In the genomic region with DNA sequence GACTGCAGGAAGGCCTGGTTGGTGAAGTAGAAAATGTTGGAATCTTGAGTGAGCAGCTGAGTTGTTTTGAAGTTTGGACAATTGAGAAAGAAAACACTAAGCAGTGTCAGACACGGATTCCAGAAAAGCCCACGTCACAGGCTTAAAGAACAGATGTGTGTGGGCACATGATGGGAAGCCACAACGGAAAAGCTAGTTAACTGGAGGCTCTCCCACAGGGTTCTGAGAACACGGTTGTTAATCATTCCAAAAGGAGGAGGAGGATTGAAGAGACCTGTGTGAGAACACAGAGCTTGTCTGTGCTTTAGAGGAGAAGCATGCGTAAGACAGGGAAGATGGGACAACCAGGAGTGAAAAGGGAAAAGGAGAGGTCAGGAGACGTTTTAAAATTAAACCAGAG, we compare ENCODE assay signal across 17 cellular contexts. TPM values are rescaled to one million over a fixed set of nuclear protein-coding genes. Genes with fewer than 3 reads are reported as not detected.
A peak's percentile ranks its signal among the peaks of the same experiment; 100 is the strongest.
DNase-seq lines count a peak whose midpoint lies in the region; ATAC-seq and TF ChIP-seq lines count a peak whose summit lies in the region.
"Had no signal": no experiment of that assay in that cellular context is flagged by ENCODE, and none has a peak within 500 bp of the region (broad histone marks: within the 10 kb centered on the region; RNA-seq: fewer than 3 reads in every experiment).

No MANE protein-coding gene starts in this region.

- ATAC-seq in WTC11, result no peak
- no peak for ATAC-seq in HG03159 (IDR thresholded peaks at IDR 0.05; ENCODE audit: unreplicated experiment)
- no peak for ATAC-seq in natural killer cell treated with Interleukin-12 subunit alpha and Interleukin-12 subunit beta and Interleukin-15 and Interleukin-18, amount 100 ng/mL, for 72 hours
- ATAC-seq: naive thymus-derived CD4-positive, alpha-beta T cell had no signal

- no peaks in the 10 kb centered on the region for H3K4me1 Mint-ChIP-seq in WTC11
- peaks cover 16% of the 10 kb centered on the region for H3K4me1 Mint-ChIP-seq in T-helper 2 cell treated with Interferon-gamma antibody and Interleukin-4, amounts not matched to agents 5 μg/mL and 100 μg/mL, for 36 hours (ENCODE audit: low read depth)
- H3K4me1 Mint-ChIP-seq in natural killer cell treated with Interleukin-12 subunit alpha and Interleukin-12 subunit beta and Interleukin-15 and Interleukin-18, amount 100 ng/mL, for 72 hours (ENCODE audit: low read depth in 2 of 2), result peaks cover 8 to 20% of the 10 kb centered on the region in 2 donors

- H3K36me3 Mint-ChIP-seq in WTC11, result peaks cover 39% of the 10 kb centered on the region
- H3K36me3 Mint-ChIP-seq in T-helper 2 cell treated with Interferon-gamma antibody and Interleukin-4, amounts not matched to agents 5 μg/mL and 100 μg/mL, for 36 hours (ENCODE audit: low read depth), result peaks cover 39% of the 10 kb centered on the region
- H3K36me3 Mint-ChIP-seq in natural killer cell treated with Interleukin-12 subunit alpha and Interleukin-12 subunit beta and Interleukin-15 and Interleukin-18, amount 100 ng/mL, for 72 hours, result peaks cover 23% of the 10 kb centered on the region

- CTCF ChIA-PET in WTC11 (lab: Charles Lee), result interaction anchor here (3.3 kb wide), 1 partner anchor 171 kb away, joined by 26 read pairs; no protein-coding TSS in a partner anchor

- DNase-seq in COLO829 (ENCODE audit: low spot score), result peak; percentile 66
- DNase-seq in WTC11 (ENCODE audit: low spot score), result no peak
- DNase-seq in fibroblast of peridontal ligament (ENCODE audit: extremely low read depth), result peak; percentile 65
- peak; percentile 53 for DNase-seq in renal cortical epithelial cell (ENCODE audit: low read depth)
- no peak for DNase-seq in HCEC 1CT
- no peak for DNase-seq in T-helper 2 cell treated with Interferon-gamma antibody and Interleukin-4, amounts not matched to agents 5 μg/mL and 100 μg/mL, for 36 hours (ENCODE audit: low spot score)
- DNase-seq in natural killer cell treated with Interleukin-12 subunit alpha and Interleukin-12 subunit beta and Interleukin-15 and Interleukin-18, amount 100 ng/mL, for 72 hours (ENCODE audit: low spot score), result no peak
- DNase-seq: CD8-positive, alpha-beta memory T cell; GDM1; Kasumi-1; kidney; naive thymus-derived CD4-positive, alpha-beta T cell; NCI-H187 treated with DMSO at 0.1 percent for 48 hours; T1000 had no signal

- TF ChIP-seq CTCF in WTC11 (IDR thresholded peaks at IDR 0.05), result no peak

- no peak overlapping the region for H3K4me3 Mint-ChIP-seq in WTC11
- H3K4me3 Mint-ChIP-seq in T-helper 2 cell treated with Interferon-gamma antibody and Interleukin-4, amounts not matched to agents 5 μg/mL and 100 μg/mL, for 36 hours, result no peak overlapping the region
- H3K4me3 Mint-ChIP-seq in natural killer cell treated with Interleukin-12 subunit alpha and Interleukin-12 subunit beta and Interleukin-15 and Interleukin-18, amount 100 ng/mL, for 72 hours, result no peak overlapping the region
- H3K4me3 Mint-ChIP-seq: CD8-positive, alpha-beta memory T cell; naive thymus-derived CD4-positive, alpha-beta T cell had no signal

- peak overlapping the region; percentile 46; the same call in 1 of the 2 replicates for H3K27ac Mint-ChIP-seq in WTC11
- no peak overlapping the region for H3K27ac Mint-ChIP-seq in T-helper 2 cell treated with Interferon-gamma antibody and Interleukin-4, amounts not matched to agents 5 μg/mL and 100 μg/mL, for 36 hours
- H3K27ac Mint-ChIP-seq in natural killer cell treated with Interleukin-12 subunit alpha and Interleukin-12 subunit beta and Interleukin-15 and Interleukin-18, amount 100 ng/mL, for 72 hours, result peak overlapping the region in 1 of 2 donors; percentile 15

- H3K9me3 Mint-ChIP-seq in WTC11, result no peaks in the 10 kb centered on the region
- no peaks in the 10 kb centered on the region for H3K9me3 Mint-ChIP-seq in T-helper 2 cell treated with Interferon-gamma antibody and Interleukin-4, amounts not matched to agents 5 μg/mL and 100 μg/mL, for 36 hours
- no peaks in the 10 kb centered on the region for H3K9me3 Mint-ChIP-seq in natural killer cell treated with Interleukin-12 subunit alpha and Interleukin-12 subunit beta and Interleukin-15 and Interleukin-18, amount 100 ng/mL, for 72 hours
- H3K9me3 Mint-ChIP-seq: CD8-positive, alpha-beta memory T cell; naive thymus-derived CD4-positive, alpha-beta T cell had no signal

- POLR2A ChIA-PET in WTC11 (lab: Charles Lee), result no interaction called here

- no peaks in the 10 kb centered on the region for H3K27me3 Mint-ChIP-seq in WTC11 (ENCODE audit: low read depth)
- H3K27me3 Mint-ChIP-seq in T-helper 2 cell treated with Interferon-gamma antibody and Interleukin-4, amounts not matched to agents 5 μg/mL and 100 μg/mL, for 36 hours (ENCODE audit: low read depth), result no peaks in the 10 kb centered on the region
- no peaks in the 10 kb centered on the region for H3K27me3 Mint-ChIP-seq in natural killer cell treated with Interleukin-12 subunit alpha and Interleukin-12 subunit beta and Interleukin-15 and Interleukin-18, amount 100 ng/mL, for 72 hours
- H3K27me3 Mint-ChIP-seq: CD8-positive, alpha-beta memory T cell; naive thymus-derived CD4-positive, alpha-beta T cell had no signal

TF ChIP-seq in WTC11, 78 proteins besides CTCF, POLR2A, EP300 and RAD21 (continues in another document):
- TF ChIP-seq SMAD4 (CRISPR knock-in tag; IDR thresholded peaks at IDR 0.05), result no peak
- TF ChIP-seq, protein P1, sequence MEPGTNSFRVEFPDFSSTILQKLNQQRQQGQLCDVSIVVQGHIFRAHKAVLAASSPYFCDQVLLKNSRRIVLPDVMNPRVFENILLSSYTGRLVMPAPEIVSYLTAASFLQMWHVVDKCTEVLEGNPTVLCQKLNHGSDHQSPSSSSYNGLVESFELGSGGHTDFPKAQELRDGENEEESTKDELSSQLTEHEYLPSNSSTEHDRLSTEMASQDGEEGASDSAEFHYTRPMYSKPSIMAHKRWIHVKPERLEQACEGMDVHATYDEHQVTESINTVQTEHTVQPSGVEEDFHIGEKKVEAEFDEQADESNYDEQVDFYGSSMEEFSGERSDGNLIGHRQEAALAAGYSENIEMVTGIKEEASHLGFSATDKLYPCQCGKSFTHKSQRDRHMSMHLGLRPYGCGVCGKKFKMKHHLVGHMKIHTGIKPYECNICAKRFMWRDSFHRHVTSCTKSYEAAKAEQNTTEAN (CRISPR knock-in tag; IDR thresholded peaks at IDR 0.05), result no peak
- no peak for TF ChIP-seq ZNF263 (CRISPR knock-in tag; IDR thresholded peaks at IDR 0.05; ENCODE audit: low read depth)
- TF ChIP-seq TEAD1 (CRISPR knock-in tag; IDR thresholded peaks at IDR 0.05), result no peak
- TF ChIP-seq, protein P2, sequence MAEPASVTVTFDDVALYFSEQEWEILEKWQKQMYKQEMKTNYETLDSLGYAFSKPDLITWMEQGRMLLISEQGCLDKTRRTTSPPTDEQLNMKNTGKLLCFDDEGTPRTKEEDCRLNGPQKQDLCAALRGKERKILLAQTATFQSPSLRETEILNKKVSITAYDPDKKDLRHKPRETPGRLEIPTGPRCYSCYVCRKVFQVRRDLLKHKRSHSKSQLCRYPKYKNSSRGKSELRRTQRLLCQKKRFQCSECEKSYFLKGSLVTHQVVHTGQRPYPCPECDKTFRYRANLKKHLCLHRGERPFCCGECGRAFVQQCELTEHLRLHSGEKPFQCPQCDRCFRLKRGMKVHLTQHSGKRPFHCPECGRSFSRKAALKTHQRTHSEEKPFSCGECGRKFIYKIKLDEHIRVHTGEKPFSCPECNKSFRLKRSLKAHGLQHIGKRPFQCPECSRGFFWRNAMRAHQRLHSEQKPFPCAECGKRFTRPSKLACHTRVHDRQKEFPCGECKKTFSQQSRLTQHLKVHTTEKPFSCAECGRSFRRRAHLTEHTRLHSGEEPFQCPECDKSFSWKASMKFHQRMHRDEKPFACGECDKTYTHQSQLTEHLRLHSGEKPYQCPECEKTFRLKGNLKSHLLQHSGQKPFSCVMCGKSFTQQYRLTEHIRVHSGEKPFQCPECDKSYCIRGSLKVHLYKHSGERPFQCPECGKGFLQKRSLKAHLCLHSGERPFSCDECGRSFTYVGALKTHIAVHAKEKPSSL (CRISPR knock-in tag; conservative IDR thresholded peaks at IDR 0.05), result no peak
- TF ChIP-seq, protein P3, sequence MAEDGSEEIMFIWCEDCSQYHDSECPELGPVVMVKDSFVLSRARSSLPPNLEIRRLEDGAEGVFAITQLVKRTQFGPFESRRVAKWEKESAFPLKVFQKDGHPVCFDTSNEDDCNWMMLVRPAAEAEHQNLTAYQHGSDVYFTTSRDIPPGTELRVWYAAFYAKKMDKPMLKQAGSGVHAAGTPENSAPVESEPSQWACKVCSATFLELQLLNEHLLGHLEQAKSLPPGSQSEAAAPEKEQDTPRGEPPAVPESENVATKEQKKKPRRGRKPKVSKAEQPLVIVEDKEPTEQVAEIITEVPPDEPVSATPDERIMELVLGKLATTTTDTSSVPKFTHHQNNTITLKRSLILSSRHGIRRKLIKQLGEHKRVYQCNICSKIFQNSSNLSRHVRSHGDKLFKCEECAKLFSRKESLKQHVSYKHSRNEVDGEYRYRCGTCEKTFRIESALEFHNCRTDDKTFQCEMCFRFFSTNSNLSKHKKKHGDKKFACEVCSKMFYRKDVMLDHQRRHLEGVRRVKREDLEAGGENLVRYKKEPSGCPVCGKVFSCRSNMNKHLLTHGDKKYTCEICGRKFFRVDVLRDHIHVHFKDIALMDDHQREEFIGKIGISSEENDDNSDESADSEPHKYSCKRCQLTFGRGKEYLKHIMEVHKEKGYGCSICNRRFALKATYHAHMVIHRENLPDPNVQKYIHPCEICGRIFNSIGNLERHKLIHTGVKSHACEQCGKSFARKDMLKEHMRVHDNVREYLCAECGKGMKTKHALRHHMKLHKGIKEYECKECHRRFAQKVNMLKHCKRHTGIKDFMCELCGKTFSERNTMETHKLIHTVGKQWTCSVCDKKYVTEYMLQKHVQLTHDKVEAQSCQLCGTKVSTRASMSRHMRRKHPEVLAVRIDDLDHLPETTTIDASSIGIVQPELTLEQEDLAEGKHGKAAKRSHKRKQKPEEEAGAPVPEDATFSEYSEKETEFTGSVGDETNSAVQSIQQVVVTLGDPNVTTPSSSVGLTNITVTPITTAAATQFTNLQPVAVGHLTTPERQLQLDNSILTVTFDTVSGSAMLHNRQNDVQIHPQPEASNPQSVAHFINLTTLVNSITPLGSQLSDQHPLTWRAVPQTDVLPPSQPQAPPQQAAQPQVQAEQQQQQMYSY (CRISPR knock-in tag; IDR thresholded peaks at IDR 0.05), result no peak
- no peak for TF ChIP-seq NFE2L1 (CRISPR knock-in tag; IDR thresholded peaks at IDR 0.05)
- TF ChIP-seq ZNF317 (CRISPR knock-in tag; IDR thresholded peaks at IDR 0.05; ENCODE audit: borderline replicate concordance, low read depth), result no peak

RNA-seq across cellular contexts. Expression of a gene that starts 42.6 kb away (rescaled TPM):
- total RNA-seq in WTC11 (2021), result 0.05 to 0.37 TPM (median 0.26 TPM) in 3 replicates
- 3.8 and 10.4 TPM in 2 replicates for total RNA-seq in renal cortical epithelial cell
- total RNA-seq in natural killer cell treated with Interleukin-12 subunit alpha and Interleukin-12 subunit beta and Interleukin-15 and Interleukin-18, amount 100 ng/mL, for 72 hours, result not detected
- total RNA-seq: CD8-positive, alpha-beta memory T cell; H4; naive thymus-derived CD4-positive, alpha-beta T cell; skeletal muscle tissue had no signal

Comparison
In these comparisons a context has a peak if more than half of its experiments do, and no peak if none do; other contexts are left out.
1. DNase-seq: peak in COLO829 (single experiment), fibroblast of peridontal ligament (single experiment) and renal cortical epithelial cell (single experiment); none in WTC11 (single experiment), HCEC 1CT (single experiment), T-helper 2 cell treated with Interferon-gamma antibody and Interleukin-4, amounts not matched to agents 5 μg/mL and 100 μg/mL, for 36 hours (single experiment) and natural killer cell treated with Interleukin-12 subunit alpha and Interleukin-12 subunit beta and Interleukin-15 and Interleukin-18, amount 100 ng/mL, for 72 hours (single experiment).